Comparison of ENCODE assay signal across 23 cellular contexts in the genomic region with DNA sequence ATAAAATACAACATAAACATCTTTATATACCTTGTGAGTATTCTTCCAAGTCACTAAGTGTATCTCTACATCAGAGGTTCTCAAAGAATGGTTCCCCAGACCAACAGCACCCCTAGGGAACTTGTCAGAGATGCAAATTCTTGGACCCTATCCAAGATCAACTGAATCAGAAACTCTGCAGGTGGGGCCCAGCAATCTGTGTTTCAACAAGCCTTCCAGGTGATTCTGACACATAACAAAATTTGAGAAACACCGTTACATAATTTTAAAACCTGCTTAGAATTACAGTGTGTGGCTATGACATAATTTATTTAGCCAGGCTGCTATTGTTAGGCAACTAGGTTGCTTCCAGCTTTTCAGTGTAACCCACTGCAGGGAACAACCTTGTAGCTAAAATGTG. TPM values are rescaled to one million over a fixed set of nuclear protein-coding genes. Genes with fewer than 3 reads are reported as not detected.
DNase-seq lines count a peak whose midpoint lies in the region; ATAC-seq and TF ChIP-seq lines count a peak whose summit lies in the region.
"Had no signal": no experiment of that assay in that cellular context is flagged by ENCODE, and none has a peak within 500 bp of the region (broad histone marks: within the 10 kb centered on the region; RNA-seq: fewer than 3 reads in every experiment).

No MANE protein-coding gene starts in this region.

- intact Hi-C loops in left ventricle myocardium inferior (cut with micrococcal nuclease) (no loop called here), Right ventricle myocardium inferior (cut with DNase I) (loop anchor here (5.0 kb wide), 1 partner anchor 52 kb away; a partner anchor contains a TSS), breast epithelium (cut with DNase I; ENCODE audit: low total_unique reads) (loop anchor here (5.0 kb wide), 1 partner anchor 507 kb away; no protein-coding TSS in a partner anchor), spleen (cut with DNase I; ENCODE audit: low total_unique reads) (no loop called here)

- no peak for TF ChIP-seq POLR2A in breast epithelium (IDR thresholded peaks at IDR 0.05)
- no peak for TF ChIP-seq POLR2A in spleen (IDR thresholded peaks at IDR 0.05)

- peak overlapping the region; percentile 96 for H3K27ac ChIP-seq in left ventricle myocardium inferior (replicated peaks)
- peak overlapping the region; percentile 89 to 90 for H3K27ac ChIP-seq in breast epithelium
- peak overlapping the region in 7 of 8 donors; percentile 56 to 74 (median 68) for H3K27ac ChIP-seq in spleen
- H3K27ac ChIP-seq: KMS-11 had no signal

- DNase-seq in left ventricle myocardium inferior (no peak), Right ventricle myocardium inferior (ENCODE audit: missing footprints) (no peak), NCI-H345 (lab: John Stamatoyannopoulos, UW) (peak; percentile 73), breast epithelium (ENCODE audit: low spot score in 2 of 2) (no peak), spleen (no peak), dermis blood vessel endothelial cell (no peak), inferior parietal cortex (ENCODE audit: extremely low spot score) (no peak)
- DNase-seq: activated CD4-positive, alpha-beta T cell treated with anti-CD3 and anti-CD28 coated beads for 4 hours; activated CD8-positive, alpha-beta memory T cell treated with anti-CD3 and anti-CD28 coated beads, Interleukin-2, amount 10 ng/mL, durations not matched to agents 7 days and 5 days; activated naive CD4-positive, alpha-beta T cell treated with anti-CD3 and anti-CD28 coated beads, Interleukin-2, amount 50 U/mL, for 16 hours; central memory CD4-positive, alpha-beta T cell; erythroblast; GF-D8; NCI-H526 treated with DMSO at 0.1 percent for 48 hours; stimulated activated CD4-positive, alpha-beta T cell treated with anti-CD3 and anti-CD28 coated beads, Interleukin-4, amount 100 ng/mL, for 24 hours; stimulated activated naive CD4-positive, alpha-beta T cell treated with Interleukin-2 at 50 U/mL for 16 hours; tibial artery had no signal

- WGBS in spleen, 5 donors = 71 to 89% (median 81%) methylated on average over 1 of the region's 1 CpG

- H3K9me3 ChIP-seq in left ventricle myocardium inferior (replicated peaks) = peaks cover 12% of the 10 kb centered on the region
- peaks cover 2 to 12% of the 10 kb centered on the region in 2 donors for H3K9me3 ChIP-seq in breast epithelium
- H3K9me3 ChIP-seq in spleen = peaks cover 0 to 14% (median 11%) of the 10 kb centered on the region in 8 donors
- H3K9me3 ChIP-seq: gastrocnemius medialis, tibial artery had no signal

- H3K4me3 ChIP-seq in left ventricle myocardium inferior = no peak overlapping the region
- no peak overlapping the region for H3K4me3 ChIP-seq in breast epithelium
- no peak overlapping the region for H3K4me3 ChIP-seq in spleen
- H3K4me3 ChIP-seq: gastrocnemius medialis, smooth muscle cell, tibial artery had no signal

- ATAC-seq in Right ventricle myocardium inferior = no peak
- no peak for ATAC-seq in HG02884 (IDR thresholded peaks at IDR 0.05; ENCODE audit: unreplicated experiment)
- ATAC-seq: activated CD8-positive, alpha-beta memory T cell treated with anti-CD3 and anti-CD28 coated beads, Interleukin-2, amount 10 ng/mL, durations not matched to agents 7 days and 5 days; HCT116 had no signal

- H3K27me3 ChIP-seq in left ventricle myocardium inferior (ENCODE audit: low read depth) (no peaks in the 10 kb centered on the region), breast epithelium (no peaks in the 10 kb centered on the region), spleen (replicated peaks in 1 of 7) (no peaks in the 10 kb centered on the region)
- H3K27me3 ChIP-seq: gastrocnemius medialis, tibial artery had no signal

- TF ChIP-seq CTCF in left ventricle myocardium inferior (IDR thresholded peaks at IDR 0.05; ENCODE audit: borderline replicate concordance) = no peak
- TF ChIP-seq CTCF in breast epithelium (IDR thresholded peaks at IDR 0.05) = no peak
- TF ChIP-seq CTCF in spleen (IDR thresholded peaks at IDR 0.05 in 8 of 11, conservative IDR thresholded peaks at IDR 0.05 in 3 of 11) = no peak

- H3K4me1 ChIP-seq in left ventricle myocardium inferior (peaks cover 75% of the 10 kb centered on the region), breast epithelium (peaks cover 0 to 6% of the 10 kb centered on the region in 2 donors), spleen (peaks cover 0 to 23% (median 5%) of the 10 kb centered on the region in 6 donors)

- H3K36me3 ChIP-seq in left ventricle myocardium inferior = peaks cover 15% of the 10 kb centered on the region
- no peaks in the 10 kb centered on the region for H3K36me3 ChIP-seq in breast epithelium
- H3K36me3 ChIP-seq in spleen = peaks cover 0 to 27% (median 2%) of the 10 kb centered on the region in 6 donors
- H3K36me3 ChIP-seq: gastrocnemius medialis had no signal

RNA-seq across cellular contexts. Expression of a gene that starts 49.8 kb away (rescaled TPM):
- total RNA-seq in left ventricle myocardium inferior = 76.8 TPM
- 74.5 TPM for total RNA-seq in Right ventricle myocardium inferior
- total RNA-seq in breast epithelium = 100 to 1,000 TPM in 2 of 3 donors, 10 to 100 TPM in 1; 27.4 to 188 (median 110) TPM
- total RNA-seq in spleen = 100 to 1,000 TPM; 207 to 482 (median 350) TPM
- 10 to 100 TPM; 17.6 to 54.0 (median 22.9) TPM for polyA plus RNA-seq in spleen
- 469 and 711 TPM in 2 replicates for total RNA-seq in dermis blood vessel endothelial cell
- total RNA-seq: activated CD8-positive, alpha-beta memory T cell treated with anti-CD3 and anti-CD28 coated beads, Interleukin-2, amount 10 ng/mL, durations not matched to agents 7 days and 5 days; OCI-LY7 had no signal
- polyA plus RNA-seq: smooth muscle cell had no signal

Comparison
In these comparisons a context has a peak if more than half of its experiments do, and no peak if none do; other contexts are left out.
1. intact Hi-C loops: an anchor here in Right ventricle myocardium inferior (5.0 kb wide) and breast epithelium (5.0 kb wide); none called in left ventricle myocardium inferior and spleen.